In genomic region chr17:40510328-40510648, GRCh38 we compare ENCODE assay signal across 11 cellular contexts. TPM values are rescaled to one million over a fixed set of nuclear protein-coding genes. Genes with fewer than 3 reads are reported as not detected.
DNase-seq lines count a peak whose midpoint lies in the region; ATAC-seq, FAIRE-seq and TF ChIP-seq lines count a peak whose summit lies in the region.
"Had no signal": no experiment of that assay in that cellular context is flagged by ENCODE, and none has a peak within 500 bp of the region (broad histone marks: within the 10 kb centered on the region; RNA-seq: fewer than 3 reads in every experiment).

No MANE protein-coding gene starts in this region.

- H3K36me3 ChIP-seq in bronchial epithelial cell (ENCODE audit: control insufficient read depth, insufficient read depth, low read length) (no peaks in the 10 kb centered on the region), hepatocyte (replicated peaks; ENCODE audit: insufficient read depth, low read depth) (no peaks in the 10 kb centered on the region)

- no peaks in the 10 kb centered on the region for H3K4me1 ChIP-seq in hepatocyte (ENCODE audit: insufficient read depth)

- H3K4me3 Mint-ChIP-seq in nephron progenitor cell, result no peak overlapping the region

- no peaks in the 10 kb centered on the region for H4K20me1 ChIP-seq in hepatocyte (ENCODE audit: insufficient read depth, poor library complexity, severe bottlenecking)

- H3K4me2 ChIP-seq in hepatocyte, result no peak overlapping the region

- H3K9me3 ChIP-seq in hepatocyte (ENCODE audit: low read depth), result no peaks in the 10 kb centered on the region

- H3K27ac ChIP-seq in hepatocyte, result no peak overlapping the region

- no peak overlapping the region for H3K27ac Mint-ChIP-seq in activated naive CD4-positive, alpha-beta T cell treated with anti-CD3 and anti-CD28 coated beads, Interleukin-2, amount 50 U/mL, for 72 hours
- H3K27ac Mint-ChIP-seq in nephron progenitor cell, result no peak overlapping the region

- 52% methylated on average over 8 of the region's 8 CpGs for WGBS in hepatocyte (ENCODE audit: low lambda C conversion rate, missing lambda C conversion rate)

- H2AFZ ChIP-seq in hepatocyte, result no peak overlapping the region

- TF ChIP-seq CTCF in bronchial epithelial cell (IDR thresholded peaks at IDR 0.05; ENCODE audit: insufficient read depth, low read length, severe bottlenecking) (no peak), hepatocyte (IDR thresholded peaks at IDR 0.05; ENCODE audit: poor library complexity) (no peak), nephron progenitor cell (IDR thresholded peaks at IDR 0.05) (no peak)

- peak; percentile 18 for FAIRE-seq in bronchial epithelial cell (lab: Jason Lieb, UNC)

- H3K79me2 ChIP-seq in hepatocyte, result no peaks in the 10 kb centered on the region

- peak; percentile 15 for DNase-seq in COR-L47 (lab: John Stamatoyannopoulos, UW)
- DNase-seq in NCI-H146 (lab: John Stamatoyannopoulos, UW), result peak; percentile 85
- DNase-seq in bronchial epithelial cell (ENCODE audit: low read depth), result peak; percentile 98
- peak; percentile 18 for DNase-seq in myocyte (ENCODE audit: low read depth)
- no peak for DNase-seq in GM19238 (ENCODE audit: insufficient read length, low spot score)
- no peak for DNase-seq in activated naive CD4-positive, alpha-beta T cell treated with anti-CD3 and anti-CD28 coated beads, Interleukin-2, amount 50 U/mL, for 72 hours (ENCODE audit: low spot score in 2 of 2)
- no peak for DNase-seq in hepatocyte (ENCODE audit: low spot score)
- DNase-seq in nephron progenitor cell, result no peak
- DNase-seq: central memory CD4-positive, alpha-beta T cell; NCI-H524 treated with DMSO at 0.1 percent for 48 hours; T-helper 2 cell had no signal

- no peaks in the 10 kb centered on the region for H3K9me2 ChIP-seq in hepatocyte (replicated peaks; ENCODE audit: insufficient read depth)

- H3K4me3 ChIP-seq in bronchial epithelial cell (ENCODE audit: low read depth, low read length) (no peak overlapping the region), hepatocyte (no peak overlapping the region)

- H3K27me3 ChIP-seq in bronchial epithelial cell (ENCODE audit: control insufficient read depth, insufficient read depth, low read length) (no peaks in the 10 kb centered on the region), hepatocyte (no peaks in the 10 kb centered on the region)

- ATAC-seq in activated naive CD4-positive, alpha-beta T cell treated with anti-CD3 and anti-CD28 coated beads, Interleukin-2, amount 50 U/mL, for 72 hours, result no peak

- H3K4me1 Mint-ChIP-seq in nephron progenitor cell, result peaks cover 44% of the 10 kb centered on the region

- H3K36me3 Mint-ChIP-seq in activated naive CD4-positive, alpha-beta T cell treated with anti-CD3 and anti-CD28 coated beads, Interleukin-2, amount 50 U/mL, for 72 hours, result peaks cover 0 to 12% of the 10 kb centered on the region in 2 donors
- no peaks in the 10 kb centered on the region for H3K36me3 Mint-ChIP-seq in nephron progenitor cell (ENCODE audit: low read depth)

- H3K27me3 Mint-ChIP-seq in nephron progenitor cell (ENCODE audit: low read depth, poor library complexity), result peaks cover 10% of the 10 kb centered on the region

- H3K9me3 Mint-ChIP-seq in activated naive CD4-positive, alpha-beta T cell treated with anti-CD3 and anti-CD28 coated beads, Interleukin-2, amount 50 U/mL, for 72 hours, result peaks cover 0 to 12% of the 10 kb centered on the region in 2 donors
- H3K9me3 Mint-ChIP-seq in nephron progenitor cell, result no peaks in the 10 kb centered on the region

RNA-seq across cellular contexts. Expression of gene TNS4, which starts 8.9 kb away (rescaled TPM):
- total RNA-seq in bronchial epithelial cell (22.0 and 27.1 TPM in 2 replicates), myocyte (not detected in 2 replicates), hepatocyte (not detected in 2 replicates)
- polyA plus RNA-seq in myocyte (2012), result 0.03 TPM
- 10 to 100 TPM in 1 of 2 donors, 1 to 10 TPM in 1; 1.7 to 11.6 TPM for total RNA-seq in activated naive CD4-positive, alpha-beta T cell treated with anti-CD3 and anti-CD28 coated beads, Interleukin-2, amount 50 U/mL, for 72 hours
- polyA plus RNA-seq in hepatocyte, result 0.07 TPM in 2 replicates

RNA-seq across cellular contexts. Expression of gene CCR7, which starts 55.0 kb away (rescaled TPM):
- not detected in 2 replicates for total RNA-seq in bronchial epithelial cell
- total RNA-seq in myocyte, result 0.05 TPM in 1 of 2 replicates, not detected in the other
- 1.4 TPM for polyA plus RNA-seq in myocyte (2012)
- total RNA-seq in activated naive CD4-positive, alpha-beta T cell treated with anti-CD3 and anti-CD28 coated beads, Interleukin-2, amount 50 U/mL, for 72 hours, result 100 to 1,000 TPM; 287 to 301 TPM
- 0.16 and 2.8 TPM in 2 replicates for total RNA-seq in hepatocyte
- polyA plus RNA-seq in hepatocyte, result 2.9 and 4.1 TPM in 2 replicates

Comparison
In these comparisons a context has a peak if more than half of its experiments do, and no peak if none do; other contexts are left out.
1. DNase-seq: peak in COR-L47 (single experiment), NCI-H146 (single experiment), bronchial epithelial cell (single experiment) and myocyte (single experiment); none in GM19238 (single experiment), activated naive CD4-positive, alpha-beta T cell treated with anti-CD3 and anti-CD28 coated beads, Interleukin-2, amount 50 U/mL, for 72 hours (0 of 2), hepatocyte (single experiment) and nephron progenitor cell (single experiment).
2. RNA of gene CCR7, which starts 55.0 kb away (total RNA-seq): 287 to 301 TPM in activated naive CD4-positive, alpha-beta T cell treated with anti-CD3 and anti-CD28 coated beads, Interleukin-2, amount 50 U/mL, for 72 hours; 0.16 to 2.8 TPM in hepatocyte, 0.05 TPM in myocyte and not detected in bronchial epithelial cell; every median in the first group is over 10 times any median in the second.